ENCODE assay signal across 28 cellular contexts in genomic region chr5:3734621-3735020, GRCh38.
"Had no signal": no experiment of that assay in that cellular context is flagged by ENCODE, and none has a peak within 500 bp of the region (broad histone marks: within the 10 kb centered on the region; RNA-seq: fewer than 3 reads in every experiment).

No MANE protein-coding gene starts in this region.

- H3K4me3 ChIP-seq: dorsolateral prefrontal cortex, gastrocnemius medialis, lung, mucosa of descending colon, right atrium auricular region, smooth muscle cell, thyroid gland, vagina had no signal

- H2AFZ ChIP-seq: parathyroid adenoma had no signal

- H3K36me3 ChIP-seq: gastrocnemius medialis, right atrium auricular region, thyroid gland, vagina had no signal

- H3K27ac Mint-ChIP-seq: memory B cell; mesothelial cell of epicardium; naive B cell; natural killer cell treated with Interleukin-12 subunit alpha and Interleukin-12 subunit beta and Interleukin-15 and Interleukin-18, amount 100 ng/mL, for 72 hours; progenitor cell of endocrine pancreas; stimulated activated naive CD8-positive, alpha-beta T cell treated with anti-CD3 and anti-CD28 coated beads, Interleukin-15, amount 100 ng/mL, for 72 hours had no signal

- H3K4me1 Mint-ChIP-seq: memory B cell; naive B cell; stimulated activated naive CD8-positive, alpha-beta T cell treated with anti-CD3 and anti-CD28 coated beads, Interleukin-15, amount 100 ng/mL, for 72 hours had no signal

- H3K79me2 ChIP-seq: parathyroid adenoma had no signal

- H3K27me3 ChIP-seq: gastrocnemius medialis, right atrium auricular region, thyroid gland, vagina had no signal

- H3K27ac ChIP-seq: dorsolateral prefrontal cortex, epithelial cell of prostate, gastrocnemius medialis, parathyroid adenoma, right atrium auricular region, thyroid gland, vagina had no signal

- H3K27me3 Mint-ChIP-seq: memory B cell; naive B cell; stimulated activated naive CD8-positive, alpha-beta T cell treated with anti-CD3 and anti-CD28 coated beads, Interleukin-15, amount 100 ng/mL, for 72 hours had no signal

- H3K9ac ChIP-seq: parathyroid adenoma had no signal

- H3K9me3 ChIP-seq: gastrocnemius medialis, right atrium auricular region, thyroid gland, vagina had no signal

- H3K36me3 Mint-ChIP-seq: memory B cell; mesothelial cell of epicardium; naive B cell; natural killer cell treated with Interleukin-12 subunit alpha and Interleukin-12 subunit beta and Interleukin-15 and Interleukin-18, amount 100 ng/mL, for 72 hours had no signal

- H3K4me3 Mint-ChIP-seq: memory B cell; mesothelial cell of epicardium; naive B cell; natural killer cell treated with Interleukin-12 subunit alpha and Interleukin-12 subunit beta and Interleukin-15 and Interleukin-18, amount 100 ng/mL, for 72 hours; neural crest cell; stimulated activated naive CD8-positive, alpha-beta T cell treated with anti-CD3 and anti-CD28 coated beads, Interleukin-15, amount 100 ng/mL, for 72 hours had no signal

- H3K9me3 Mint-ChIP-seq: memory B cell; mesothelial cell of epicardium; naive B cell; natural killer cell treated with Interleukin-12 subunit alpha and Interleukin-12 subunit beta and Interleukin-15 and Interleukin-18, amount 100 ng/mL, for 72 hours; neural crest cell; stimulated activated naive CD8-positive, alpha-beta T cell treated with anti-CD3 and anti-CD28 coated beads, Interleukin-15, amount 100 ng/mL, for 72 hours had no signal

- H3K4me1 ChIP-seq: gastrocnemius medialis, parathyroid adenoma, right atrium auricular region, thyroid gland, vagina had no signal

- H3K4me2 ChIP-seq: smooth muscle cell had no signal

- ATAC-seq: esophagus mucosa; gastrocnemius medialis; mucosa of descending colon; natural killer cell treated with Interleukin-12 subunit alpha and Interleukin-12 subunit beta and Interleukin-15 and Interleukin-18, amount 100 ng/mL, for 72 hours; sciatic nerve; stimulated activated naive CD8-positive, alpha-beta T cell treated with anti-CD3 and anti-CD28 coated beads, Interleukin-15, amount 100 ng/mL, for 72 hours had no signal

- DNase-seq: dorsolateral prefrontal cortex; effector CD4-positive, alpha-beta T cell; foreskin fibroblast; gastrocnemius medialis; head of caudate nucleus; mucosa of descending colon; naive B cell; stimulated activated CD4-positive, alpha-beta T cell treated with anti-CD3 and anti-CD28 coated beads, Interleukin-12 subunit alpha, Interleukin-12 subunit beta, amount 100 ng/mL, for 4 hours; stimulated activated CD4-positive, alpha-beta T cell treated with anti-CD3 and anti-CD28 coated beads, Interleukin-1b, Interleukin-23, amount 100 ng/mL, for 48 hours; stimulated activated CD4-positive, alpha-beta T cell treated with anti-CD3 and anti-CD28 coated beads, Interleukin-4, amount 100 ng/mL, for 1 hour; stimulated activated CD8-positive, alpha-beta memory T cell treated with anti-CD3 and anti-CD28 coated beads, Interleukin-4, amount 100 ng/mL, for 48 hours; stimulated activated naive CD4-positive, alpha-beta T cell; stimulated activated naive CD8-positive, alpha-beta T cell treated with anti-CD3 and anti-CD28 coated beads, Interleukin-15, amount 100 ng/mL, for 72 hours; thyroid gland; trophoblast cell had no signal
